25 cellular contexts compared by ENCODE assay signal in the genomic region with DNA sequence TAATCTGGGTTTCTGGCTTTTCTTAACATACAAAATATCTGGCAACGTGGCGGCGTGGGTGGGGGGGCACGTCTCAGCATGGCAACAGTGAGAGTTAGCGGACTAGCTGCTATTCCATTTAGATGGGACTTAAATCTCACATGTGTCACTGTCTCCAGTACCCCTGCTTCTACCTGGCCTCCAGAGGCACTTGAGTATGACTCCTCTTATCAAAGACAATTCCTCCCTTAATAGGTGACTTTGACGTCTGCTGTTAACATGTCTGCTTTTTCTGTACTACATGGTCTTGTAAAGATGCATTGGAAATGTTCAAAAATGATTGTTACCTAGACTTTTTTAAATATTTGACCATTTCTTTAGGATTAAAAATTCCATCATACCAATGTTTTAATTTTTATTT.
"Had no signal": no experiment of that assay in that cellular context is flagged by ENCODE, and none has a peak within 500 bp of the region (broad histone marks: within the 10 kb centered on the region; RNA-seq: fewer than 3 reads in every experiment).

No MANE protein-coding gene starts in this region.

- H3K36me3 ChIP-seq: colonic mucosa, esophagus squamous epithelium, gastrocnemius medialis, left lung, lower lobe of right lung had no signal

- ATAC-seq: effector memory CD8-positive, alpha-beta T cell; esophagus mucosa; gastrocnemius medialis; left lung; lower lobe of right lung; mucosa of descending colon had no signal

- H3K27ac ChIP-seq: colonic mucosa, epithelial cell of prostate, esophagus squamous epithelium, gastrocnemius medialis, hepatocyte, left lung, lower lobe of right lung had no signal

- H3K27me3 ChIP-seq: colonic mucosa, esophagus squamous epithelium, gastrocnemius medialis, hepatocyte, left lung had no signal

- DNase-seq: colonic mucosa; cortex of kidney; effector CD8-positive, alpha-beta T cell; effector memory CD8-positive, alpha-beta T cell; endodermal cell; erythroblast; esophagus squamous epithelium; foreskin fibroblast; foreskin melanocyte; gastrocnemius medialis; glutamatergic neuron; head of caudate nucleus; hypothalamus; immature natural killer cell; islet precursor cell; kidney; kidney glomerular epithelial cell; lower lobe of right lung; mesenchymal stem cell; mucosa of descending colon; naive B cell had no signal

- H3K9me3 ChIP-seq: colonic mucosa, gastrocnemius medialis, lower lobe of right lung had no signal

- H3K4me1 ChIP-seq: colonic mucosa, gastrocnemius medialis, left lung, lower lobe of right lung had no signal

- H3K4me3 ChIP-seq: colonic mucosa, esophagus squamous epithelium, gastrocnemius medialis, hepatocyte, left lung, lower lobe of right lung, mucosa of descending colon had no signal
